In the genomic region with DNA sequence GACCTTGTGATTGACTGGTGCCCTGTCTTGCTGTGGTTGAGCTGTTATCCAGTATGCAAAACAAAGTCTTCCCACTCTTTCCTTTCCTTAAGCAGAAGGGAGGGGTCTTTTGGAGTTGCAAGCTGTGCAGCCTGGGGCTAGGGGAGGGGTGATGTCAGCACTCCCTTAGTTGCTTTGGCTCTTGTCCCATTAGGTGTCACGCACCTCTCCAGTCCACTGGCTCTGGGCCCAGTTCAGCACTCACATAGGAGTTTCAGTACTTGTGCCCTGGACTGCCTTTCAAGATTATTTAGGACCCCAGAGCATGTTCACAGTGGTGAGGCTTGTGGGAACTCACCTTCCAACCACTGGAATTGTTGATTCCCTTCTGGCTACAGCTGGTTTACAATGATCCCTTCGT, we compare ENCODE assay signal across 25 cellular contexts.
DNase-seq lines count a peak whose midpoint lies in the region; ATAC-seq, FAIRE-seq and TF ChIP-seq lines count a peak whose summit lies in the region.
"Had no signal": no experiment of that assay in that cellular context is flagged by ENCODE, and none has a peak within 500 bp of the region (broad histone marks: within the 10 kb centered on the region; RNA-seq: fewer than 3 reads in every experiment).

No MANE protein-coding gene starts in this region.

- H3K9me3 Mint-ChIP-seq in naive thymus-derived CD4-positive, alpha-beta T cell: peaks cover 0 to 10% (median 2%) of the 10 kb centered on the region in 11 donors

- no peaks in the 10 kb centered on the region for H3K36me3 ChIP-seq in heart left ventricle
- H3K36me3 ChIP-seq in right atrium auricular region: no peaks in the 10 kb centered on the region
- no peaks in the 10 kb centered on the region for H3K36me3 ChIP-seq in bronchial epithelial cell (ENCODE audit: control insufficient read depth, insufficient read depth, low read length)
- no peaks in the 10 kb centered on the region for H3K36me3 ChIP-seq in thyroid gland
- no peaks in the 10 kb centered on the region for H3K36me3 ChIP-seq in naive thymus-derived CD4-positive, alpha-beta T cell (ENCODE audit: control insufficient read depth in 2 of 3, insufficient read depth in 3 of 3, low read length in 3 of 3)
- H3K36me3 ChIP-seq: adrenal gland, gastrocnemius medialis, right lobe of liver had no signal

- intact Hi-C loops in heart left ventricle (cut with DNase I) (no loop called here), thyroid gland (cut with DNase I) (no loop called here)
- intact Hi-C loops in naive thymus-derived CD4-positive, alpha-beta T cell (cut with micrococcal nuclease): no loop called here

- POLR2A ChIA-PET in naive thymus-derived CD4-positive, alpha-beta T cell (lab: Charles Lee): no interaction called here

- no peak overlapping the region for H3K27ac Mint-ChIP-seq in naive thymus-derived CD4-positive, alpha-beta T cell
- H3K27ac Mint-ChIP-seq: activated B cell treated with CpG ODN at 0.5 μM for 24 hours, naive B cell had no signal

- 24 to 29% (median 28%) methylated on average over 2 of the region's 2 CpGs for WGBS in heart left ventricle, 4 donors
- WGBS in thyroid gland, 2 donors: 3 to 38% methylated on average over 2 of the region's 2 CpGs

- TF ChIP-seq CTCF in heart left ventricle (IDR thresholded peaks at IDR 0.05) (no peak), right atrium auricular region (IDR thresholded peaks at IDR 0.05) (no peak), bronchial epithelial cell (IDR thresholded peaks at IDR 0.05; ENCODE audit: insufficient read depth, low read length, severe bottlenecking) (no peak), thyroid gland (IDR thresholded peaks at IDR 0.05) (no peak)

- H3K4me3 Mint-ChIP-seq in naive thymus-derived CD4-positive, alpha-beta T cell: no peak overlapping the region
- H3K4me3 Mint-ChIP-seq: activated B cell treated with CpG ODN at 0.5 μM for 24 hours, naive B cell had no signal

- CTCF ChIA-PET in naive thymus-derived CD4-positive, alpha-beta T cell (lab: Charles Lee): no interaction called here

- ATAC-seq in heart left ventricle (peak in 3 of 4 donors; percentile 18 to 73 (median 50)), HG02798 (IDR thresholded peaks at IDR 0.05; ENCODE audit: poor library complexity, unreplicated experiment) (no peak)
- no peak for ATAC-seq in naive thymus-derived CD4-positive, alpha-beta T cell
- ATAC-seq: gastrocnemius medialis, right lobe of liver had no signal

- TF ChIP-seq POLR2A in heart left ventricle (IDR thresholded peaks at IDR 0.05): no peak
- no peak for TF ChIP-seq POLR2A in thyroid gland (IDR thresholded peaks at IDR 0.05)

- H3K4me1 Mint-ChIP-seq in naive thymus-derived CD4-positive, alpha-beta T cell: no peaks in the 10 kb centered on the region
- H3K4me1 Mint-ChIP-seq: activated B cell treated with CpG ODN at 0.5 μM for 24 hours, naive B cell had no signal

- H3K27me3 ChIP-seq in heart left ventricle: no peaks in the 10 kb centered on the region
- no peaks in the 10 kb centered on the region for H3K27me3 ChIP-seq in right atrium auricular region
- no peaks in the 10 kb centered on the region for H3K27me3 ChIP-seq in bronchial epithelial cell (ENCODE audit: control insufficient read depth, insufficient read depth, low read length)
- no peaks in the 10 kb centered on the region for H3K27me3 ChIP-seq in thyroid gland
- H3K27me3 ChIP-seq in naive thymus-derived CD4-positive, alpha-beta T cell (ENCODE audit: control insufficient read depth in 2 of 2, insufficient read depth in 2 of 2, low read length in 2 of 2): no peaks in the 10 kb centered on the region
- H3K27me3 ChIP-seq: adrenal gland, gastrocnemius medialis, right lobe of liver had no signal

- H3K36me3 Mint-ChIP-seq in naive thymus-derived CD4-positive, alpha-beta T cell: peaks cover 0 to 14% (median 0%) of the 10 kb centered on the region in 5 donors

- H3K27me3 Mint-ChIP-seq in naive thymus-derived CD4-positive, alpha-beta T cell: peaks cover 0 to 29% (median 9%) of the 10 kb centered on the region in 5 donors

- no peak overlapping the region for H3K27ac ChIP-seq in heart left ventricle
- no peak overlapping the region for H3K27ac ChIP-seq in right atrium auricular region
- no peak overlapping the region for H3K27ac ChIP-seq in thyroid gland
- no peak overlapping the region for H3K27ac ChIP-seq in naive thymus-derived CD4-positive, alpha-beta T cell (ENCODE audit: low read depth, low read length)
- H3K27ac ChIP-seq: adrenal gland, gastrocnemius medialis, GM23248, KMS-11, right lobe of liver, SK-N-MC had no signal

- peak; percentile 86 for FAIRE-seq in bronchial epithelial cell (lab: Jason Lieb, UNC)
- FAIRE-seq: GM19239, keratinocyte had no signal

- DNase-seq in heart left ventricle (peak in 4 of 5 donors; percentile 23 to 66 (median 52)), right atrium auricular region (ENCODE audit: low spot score) (no peak), NCI-H2029 treated with DMSO at 0.1 percent for 48 hours (lab: John Stamatoyannopoulos, UW) (peak; percentile 33), bronchial epithelial cell (ENCODE audit: low read depth) (peak; percentile 12), thyroid gland (peak; percentile 79 to 80)
- DNase-seq in activated CD8-positive, alpha-beta memory T cell treated with anti-CD3 and anti-CD28 coated beads for 24 hours: no peak
- DNase-seq in naive thymus-derived CD4-positive, alpha-beta T cell: no peak
- DNase-seq: activated B cell treated with CpG ODN at 0.5 μM for 24 hours; activated CD4-positive, alpha-beta T cell treated with anti-CD3 and anti-CD28 coated beads, Interleukin-2, amount 50 U/mL, for 48 hours; activated gamma-delta T cell; adrenal gland; C1 segment of cervical spinal cord; central memory CD4-positive, alpha-beta T cell; gastrocnemius medialis; GM23248; naive B cell; NCI-H1048; NCI-H2171 treated with DMSO at 0.1 percent for 48 hours; NCI-H748 treated with DMSO at 0.1 percent for 48 hours; right lobe of liver had no signal

- H3K4me1 ChIP-seq in heart left ventricle (peaks cover 0 to 8% (median 0%) of the 10 kb centered on the region in 12 donors), right atrium auricular region (no peaks in the 10 kb centered on the region), thyroid gland (peaks cover 3 to 10% of the 10 kb centered on the region in 2 donors)
- no peaks in the 10 kb centered on the region for H3K4me1 ChIP-seq in naive thymus-derived CD4-positive, alpha-beta T cell (ENCODE audit: control insufficient read depth in 2 of 2, insufficient read depth in 2 of 2, low read length in 2 of 2)
- H3K4me1 ChIP-seq: adrenal gland, gastrocnemius medialis, right lobe of liver had no signal

- H3K9me3 ChIP-seq in heart left ventricle: peaks cover 0 to 5% (median 0%) of the 10 kb centered on the region in 12 donors
- no peaks in the 10 kb centered on the region for H3K9me3 ChIP-seq in right atrium auricular region
- H3K9me3 ChIP-seq in thyroid gland: no peaks in the 10 kb centered on the region
- no peaks in the 10 kb centered on the region for H3K9me3 ChIP-seq in naive thymus-derived CD4-positive, alpha-beta T cell (ENCODE audit: control insufficient read depth in 2 of 3, low read length in 3 of 3)
- H3K9me3 ChIP-seq: adrenal gland, gastrocnemius medialis, right lobe of liver had no signal

- H3K4me3 ChIP-seq in heart left ventricle (no peak overlapping the region), right atrium auricular region (no peak overlapping the region), bronchial epithelial cell (ENCODE audit: low read depth, low read length) (no peak overlapping the region), thyroid gland (replicated peaks in 1 of 3) (no peak overlapping the region)
- no peak overlapping the region for H3K4me3 ChIP-seq in naive thymus-derived CD4-positive, alpha-beta T cell (ENCODE audit: low read length)
- H3K4me3 ChIP-seq: adrenal gland, gastrocnemius medialis, GM23248, right lobe of liver, SK-N-MC had no signal

Comparison
In these comparisons a context has a peak if more than half of its experiments do, and no peak if none do; other contexts are left out.
1. DNase-seq: peak in heart left ventricle (4 of 5), NCI-H2029 treated with DMSO at 0.1 percent for 48 hours (single experiment), bronchial epithelial cell (single experiment) and thyroid gland (2 of 2); none in right atrium auricular region (single experiment), activated CD8-positive, alpha-beta memory T cell treated with anti-CD3 and anti-CD28 coated beads for 24 hours (single experiment) and naive thymus-derived CD4-positive, alpha-beta T cell (0 of 9).
2. ATAC-seq: peak in heart left ventricle (3 of 4); none in HG02798 (single experiment) and naive thymus-derived CD4-positive, alpha-beta T cell (single experiment).